10 cellular contexts compared by ENCODE assay signal in genomic region chr5:41748631-41749030, GRCh38.
DNase-seq lines count a peak whose midpoint lies in the region; ATAC-seq, FAIRE-seq and TF ChIP-seq lines count a peak whose summit lies in the region.
"Had no signal": no experiment of that assay in that cellular context is flagged by ENCODE, and none has a peak within 500 bp of the region (broad histone marks: within the 10 kb centered on the region; RNA-seq: fewer than 3 reads in every experiment).

No MANE protein-coding gene starts in this region.

- ATAC-seq in HG02973 (IDR thresholded peaks at IDR 0.05; ENCODE audit: unreplicated experiment) (peak; percentile 100), pancreas (no peak)

- H3K9ac ChIP-seq in adipocyte (ENCODE audit: low read length), result no peak overlapping the region

- no peak overlapping the region for H3K27ac Mint-ChIP-seq in endothelial cell (ENCODE audit: unreplicated experiment)

- peaks cover 3% of the 10 kb centered on the region for H3K4me1 Mint-ChIP-seq in endothelial cell (ENCODE audit: unreplicated experiment)

- DNase-seq in Caki2 (ENCODE audit: low read depth), result peak; percentile 69
- peak; percentile 7 for DNase-seq in GM19238 (ENCODE audit: insufficient read length, low spot score)
- DNase-seq in adipocyte (ENCODE audit: low read depth), result peak; percentile 19
- DNase-seq in NCI-H1092 treated with DMSO at 0.1 percent for 48 hours (lab: John Stamatoyannopoulos, UW), result no peak
- no peak for DNase-seq in pancreas
- DNase-seq in tibial artery, result no peak
- no peak for DNase-seq in endothelial cell (ENCODE audit: low spot score)
- DNase-seq: activated CD4-positive, CD25-positive, alpha-beta regulatory T cell; Caco-2 had no signal

- no peaks in the 10 kb centered on the region for H3K27me3 Mint-ChIP-seq in endothelial cell (ENCODE audit: unreplicated experiment)

- TF ChIP-seq CTCF in pancreas (IDR thresholded peaks at IDR 0.05), result no peak
- no peak for TF ChIP-seq CTCF in tibial artery (IDR thresholded peaks at IDR 0.05)
- no peak for TF ChIP-seq CTCF in endothelial cell (IDR thresholded peaks at IDR 0.05; ENCODE audit: unreplicated experiment)

- peaks cover 3% of the 10 kb centered on the region for H3K36me3 ChIP-seq in adipocyte (ENCODE audit: control insufficient read depth, insufficient read depth, low read length, severe bottlenecking)
- H3K36me3 ChIP-seq in pancreas, result no peaks in the 10 kb centered on the region
- peaks cover 0 to 13% (median 0%) of the 10 kb centered on the region in 3 donors for H3K36me3 ChIP-seq in tibial artery

- H3K4me3 ChIP-seq in adipocyte (ENCODE audit: low read length) (no peak overlapping the region), pancreas (no peak overlapping the region), tibial artery (no peak overlapping the region)

- H3K4me1 ChIP-seq in adipocyte (ENCODE audit: control insufficient read depth, insufficient read depth, low read length) (no peaks in the 10 kb centered on the region), pancreas (no peaks in the 10 kb centered on the region), tibial artery (peaks cover 0 to 13% (median 4%) of the 10 kb centered on the region in 4 donors)
- H3K4me1 ChIP-seq: Caco-2 had no signal

- no peak for FAIRE-seq in pancreas (lab: Jason Lieb, UNC)

- H3K27me3 ChIP-seq in adipocyte (replicated peaks; ENCODE audit: control insufficient read depth, insufficient read depth, low read length) (no peaks in the 10 kb centered on the region), pancreas (no peaks in the 10 kb centered on the region), tibial artery (no peaks in the 10 kb centered on the region)

- H3K4me3 Mint-ChIP-seq in endothelial cell (ENCODE audit: unreplicated experiment), result no peak overlapping the region

- intact Hi-C loops in pancreas (cut with DNase I) (no loop called here), tibial artery (cut with DNase I; ENCODE audit: low total_unique reads) (no loop called here)

- H3K9me3 ChIP-seq in adipocyte (ENCODE audit: control insufficient read depth, low read length) (no peaks in the 10 kb centered on the region), pancreas (no peaks in the 10 kb centered on the region), tibial artery (no peaks in the 10 kb centered on the region)
- H3K9me3 ChIP-seq: Caco-2 had no signal

- in situ Hi-C loops in Caki2 (cut with HindIII; ENCODE audit: low pct_unique_long_range_greater_than_20kb, low sequenced_read_pairs), result no loop called here

- WGBS in pancreas, 2 donors, result 96 to 97% methylated on average over 2 of the region's 2 CpGs

- peaks cover 3% of the 10 kb centered on the region for H3K36me3 Mint-ChIP-seq in endothelial cell (ENCODE audit: low read depth, unreplicated experiment)

- H3K9me3 Mint-ChIP-seq in endothelial cell (ENCODE audit: unreplicated experiment), result no peaks in the 10 kb centered on the region

- H3K27ac ChIP-seq in pancreas (no peak overlapping the region), tibial artery (no peak overlapping the region)

Comparison
In these comparisons a context has a peak if more than half of its experiments do, and no peak if none do; other contexts are left out.
1. DNase-seq: peak in Caki2 (single experiment), GM19238 (single experiment) and adipocyte (single experiment); none in NCI-H1092 treated with DMSO at 0.1 percent for 48 hours (single experiment), pancreas (0 of 6), tibial artery (0 of 2) and endothelial cell (single experiment).